1 cellular context compared by ENCODE assay signal in genomic region chr11:66421492-66422205, GRCh38.
TF ChIP-seq lines count a peak whose summit lies in the region.

No MANE protein-coding gene starts in this region.

TF ChIP-seq in K562, 482 proteins besides CTCF, POLR2A, EP300 and RAD21 (continued from another document and continues in another):
- 0 out of 4 replicates have a peak, but pooled peaks of 1 of the 2 experiments have one; percentile 50 for TF ChIP-seq ETV6 (IDR thresholded peaks at IDR 0.05; ENCODE audit: borderline replicate concordance in 1 of 2, low read depth in 2 of 2, low read length in 1 of 2)
- peak; percentile 100 for TF ChIP-seq ETV6 (CRISPR knock-in tag; IDR thresholded peaks at IDR 0.05; ENCODE audit: borderline replicate concordance)
- peak; percentile 100 for TF ChIP-seq ZNF395 (CRISPR knock-in tag; IDR thresholded peaks at IDR 0.05)
- peak; percentile 100 for TF ChIP-seq ZNF511 (CRISPR knock-in tag; IDR thresholded peaks at IDR 0.05)
- TF ChIP-seq ZMIZ1 (IDR thresholded peaks at IDR 0.05; ENCODE audit: low read depth in 2 of 2, low read length in 2 of 2) = peak in 1 of 2 experiments; percentile 74; a peak in 2 of 4 replicates
- TF ChIP-seq TCFL5 (CRISPR knock-in tag; conservative IDR thresholded peaks at IDR 0.05) = peak; percentile 84
- peak; percentile 66 for TF ChIP-seq TFE3 (CRISPR knock-in tag; IDR thresholded peaks at IDR 0.05)
- TF ChIP-seq ZNF280B (CRISPR knock-in tag; IDR thresholded peaks at IDR 0.05) = 0 out of 2 replicates have a peak, but pooled peaks have one; percentile 27
- peak; percentile 100; the same call in 1 of the 2 replicates for TF ChIP-seq PURB (CRISPR knock-in tag; IDR thresholded peaks at IDR 0.05; ENCODE audit: low read depth)
- TF ChIP-seq ZNF609 (CRISPR knock-in tag; IDR thresholded peaks at IDR 0.05; ENCODE audit: borderline replicate concordance) = peak; percentile 100
- TF ChIP-seq FOXP1 (CRISPR knock-in tag; IDR thresholded peaks at IDR 0.05) = peak; percentile 100
- TF ChIP-seq MNT (conservative IDR thresholded peaks at IDR 0.05) = peak; percentile 96 to 99
- no peak for TF ChIP-seq ATF7 (IDR thresholded peaks at IDR 0.05)
- TF ChIP-seq MXI1 (IDR thresholded peaks at IDR 0.05; ENCODE audit: low read depth, low read length) = peak; percentile 100
- TF ChIP-seq CLOCK (CRISPR knock-in tag; IDR thresholded peaks at IDR 0.05; ENCODE audit: borderline replicate concordance) = peak; percentile 70; the same call in 1 of the 2 replicates
- peak; percentile 96 for TF ChIP-seq ZKSCAN8 (CRISPR knock-in tag; IDR thresholded peaks at IDR 0.05)
- no peak for TF ChIP-seq MCM5 (IDR thresholded peaks at IDR 0.05; ENCODE audit: low read depth)
- TF ChIP-seq EZH2 (IDR thresholded peaks at IDR 0.05; ENCODE audit: borderline replicate concordance, low read depth, low read length) = no peak
- peak; percentile 89 for TF ChIP-seq SLC30A9 (CRISPR knock-in tag; IDR thresholded peaks at IDR 0.05)
- TF ChIP-seq ZNF707 (CRISPR knock-in tag; conservative IDR thresholded peaks at IDR 0.05) = peak; percentile 91
- no peak for TF ChIP-seq PCBP1 (IDR thresholded peaks at IDR 0.05; ENCODE audit: low read depth, low read length, poor library complexity, severe bottlenecking)
- no peak for TF ChIP-seq BCOR (IDR thresholded peaks at IDR 0.05)
- TF ChIP-seq BRD4 (IDR thresholded peaks at IDR 0.05) = no peak
- no peak for TF ChIP-seq POLR3A (IDR thresholded peaks at IDR 0.05; ENCODE audit: borderline replicate concordance, extremely low read depth, insufficient read depth, insufficient read length)
- no peak for TF ChIP-seq NR2C1 (IDR thresholded peaks at IDR 0.05)
- peak; percentile 92 for TF ChIP-seq NR2C1 (tag; IDR thresholded peaks at IDR 0.05)
- peak; percentile 66 for TF ChIP-seq ZNF75A (CRISPR knock-in tag; IDR thresholded peaks at IDR 0.05)
